ENCODE assay signal across 1 cellular context in the genomic region with DNA sequence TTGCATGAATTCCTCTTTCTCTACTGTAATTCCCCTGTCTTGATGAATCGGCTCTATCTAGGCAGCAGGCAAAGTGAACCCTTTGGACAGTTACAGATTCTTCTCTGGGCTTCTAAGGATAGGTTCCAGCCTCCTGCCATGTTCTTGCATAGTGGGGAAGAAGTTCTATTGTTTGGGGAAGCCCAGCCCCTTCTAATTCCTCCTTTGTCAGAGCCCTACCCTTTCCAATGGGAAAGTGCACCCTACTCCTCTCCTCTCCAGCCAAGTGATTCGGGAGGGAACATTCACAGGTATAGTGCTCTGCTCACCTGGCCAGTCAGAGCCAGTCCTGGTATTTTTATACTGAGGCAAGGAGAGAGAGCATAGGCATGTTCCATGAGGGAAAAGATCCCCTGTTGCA.
TF ChIP-seq lines count a peak whose summit lies in the region.

No MANE protein-coding gene starts in this region.

TF ChIP-seq in GM23338, 12 proteins besides CTCF, POLR2A, EP300 and RAD21 (continued from another document):
- TF ChIP-seq, protein P1, sequence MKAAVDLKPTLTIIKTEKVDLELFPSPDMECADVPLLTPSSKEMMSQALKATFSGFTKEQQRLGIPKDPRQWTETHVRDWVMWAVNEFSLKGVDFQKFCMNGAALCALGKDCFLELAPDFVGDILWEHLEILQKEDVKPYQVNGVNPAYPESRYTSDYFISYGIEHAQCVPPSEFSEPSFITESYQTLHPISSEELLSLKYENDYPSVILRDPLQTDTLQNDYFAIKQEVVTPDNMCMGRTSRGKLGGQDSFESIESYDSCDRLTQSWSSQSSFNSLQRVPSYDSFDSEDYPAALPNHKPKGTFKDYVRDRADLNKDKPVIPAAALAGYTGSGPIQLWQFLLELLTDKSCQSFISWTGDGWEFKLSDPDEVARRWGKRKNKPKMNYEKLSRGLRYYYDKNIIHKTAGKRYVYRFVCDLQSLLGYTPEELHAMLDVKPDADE (IDR thresholded peaks at IDR 0.05), result no peak
- TF ChIP-seq ZNF114 (CRISPR knock-in tag; IDR thresholded peaks at IDR 0.05) (no peak), EZH2 (IDR thresholded peaks at IDR 0.05; ENCODE audit: low read depth, unreplicated experiment) (no peak), JUNB (IDR thresholded peaks at IDR 0.05; ENCODE audit: unreplicated experiment) (no peak), STAT1 (IDR thresholded peaks at IDR 0.05; ENCODE audit: unreplicated experiment) (no peak), ZNF331 (CRISPR knock-in tag; IDR thresholded peaks at IDR 0.05; ENCODE audit: low read depth) (no peak)
- TF ChIP-seq, protein P2, sequence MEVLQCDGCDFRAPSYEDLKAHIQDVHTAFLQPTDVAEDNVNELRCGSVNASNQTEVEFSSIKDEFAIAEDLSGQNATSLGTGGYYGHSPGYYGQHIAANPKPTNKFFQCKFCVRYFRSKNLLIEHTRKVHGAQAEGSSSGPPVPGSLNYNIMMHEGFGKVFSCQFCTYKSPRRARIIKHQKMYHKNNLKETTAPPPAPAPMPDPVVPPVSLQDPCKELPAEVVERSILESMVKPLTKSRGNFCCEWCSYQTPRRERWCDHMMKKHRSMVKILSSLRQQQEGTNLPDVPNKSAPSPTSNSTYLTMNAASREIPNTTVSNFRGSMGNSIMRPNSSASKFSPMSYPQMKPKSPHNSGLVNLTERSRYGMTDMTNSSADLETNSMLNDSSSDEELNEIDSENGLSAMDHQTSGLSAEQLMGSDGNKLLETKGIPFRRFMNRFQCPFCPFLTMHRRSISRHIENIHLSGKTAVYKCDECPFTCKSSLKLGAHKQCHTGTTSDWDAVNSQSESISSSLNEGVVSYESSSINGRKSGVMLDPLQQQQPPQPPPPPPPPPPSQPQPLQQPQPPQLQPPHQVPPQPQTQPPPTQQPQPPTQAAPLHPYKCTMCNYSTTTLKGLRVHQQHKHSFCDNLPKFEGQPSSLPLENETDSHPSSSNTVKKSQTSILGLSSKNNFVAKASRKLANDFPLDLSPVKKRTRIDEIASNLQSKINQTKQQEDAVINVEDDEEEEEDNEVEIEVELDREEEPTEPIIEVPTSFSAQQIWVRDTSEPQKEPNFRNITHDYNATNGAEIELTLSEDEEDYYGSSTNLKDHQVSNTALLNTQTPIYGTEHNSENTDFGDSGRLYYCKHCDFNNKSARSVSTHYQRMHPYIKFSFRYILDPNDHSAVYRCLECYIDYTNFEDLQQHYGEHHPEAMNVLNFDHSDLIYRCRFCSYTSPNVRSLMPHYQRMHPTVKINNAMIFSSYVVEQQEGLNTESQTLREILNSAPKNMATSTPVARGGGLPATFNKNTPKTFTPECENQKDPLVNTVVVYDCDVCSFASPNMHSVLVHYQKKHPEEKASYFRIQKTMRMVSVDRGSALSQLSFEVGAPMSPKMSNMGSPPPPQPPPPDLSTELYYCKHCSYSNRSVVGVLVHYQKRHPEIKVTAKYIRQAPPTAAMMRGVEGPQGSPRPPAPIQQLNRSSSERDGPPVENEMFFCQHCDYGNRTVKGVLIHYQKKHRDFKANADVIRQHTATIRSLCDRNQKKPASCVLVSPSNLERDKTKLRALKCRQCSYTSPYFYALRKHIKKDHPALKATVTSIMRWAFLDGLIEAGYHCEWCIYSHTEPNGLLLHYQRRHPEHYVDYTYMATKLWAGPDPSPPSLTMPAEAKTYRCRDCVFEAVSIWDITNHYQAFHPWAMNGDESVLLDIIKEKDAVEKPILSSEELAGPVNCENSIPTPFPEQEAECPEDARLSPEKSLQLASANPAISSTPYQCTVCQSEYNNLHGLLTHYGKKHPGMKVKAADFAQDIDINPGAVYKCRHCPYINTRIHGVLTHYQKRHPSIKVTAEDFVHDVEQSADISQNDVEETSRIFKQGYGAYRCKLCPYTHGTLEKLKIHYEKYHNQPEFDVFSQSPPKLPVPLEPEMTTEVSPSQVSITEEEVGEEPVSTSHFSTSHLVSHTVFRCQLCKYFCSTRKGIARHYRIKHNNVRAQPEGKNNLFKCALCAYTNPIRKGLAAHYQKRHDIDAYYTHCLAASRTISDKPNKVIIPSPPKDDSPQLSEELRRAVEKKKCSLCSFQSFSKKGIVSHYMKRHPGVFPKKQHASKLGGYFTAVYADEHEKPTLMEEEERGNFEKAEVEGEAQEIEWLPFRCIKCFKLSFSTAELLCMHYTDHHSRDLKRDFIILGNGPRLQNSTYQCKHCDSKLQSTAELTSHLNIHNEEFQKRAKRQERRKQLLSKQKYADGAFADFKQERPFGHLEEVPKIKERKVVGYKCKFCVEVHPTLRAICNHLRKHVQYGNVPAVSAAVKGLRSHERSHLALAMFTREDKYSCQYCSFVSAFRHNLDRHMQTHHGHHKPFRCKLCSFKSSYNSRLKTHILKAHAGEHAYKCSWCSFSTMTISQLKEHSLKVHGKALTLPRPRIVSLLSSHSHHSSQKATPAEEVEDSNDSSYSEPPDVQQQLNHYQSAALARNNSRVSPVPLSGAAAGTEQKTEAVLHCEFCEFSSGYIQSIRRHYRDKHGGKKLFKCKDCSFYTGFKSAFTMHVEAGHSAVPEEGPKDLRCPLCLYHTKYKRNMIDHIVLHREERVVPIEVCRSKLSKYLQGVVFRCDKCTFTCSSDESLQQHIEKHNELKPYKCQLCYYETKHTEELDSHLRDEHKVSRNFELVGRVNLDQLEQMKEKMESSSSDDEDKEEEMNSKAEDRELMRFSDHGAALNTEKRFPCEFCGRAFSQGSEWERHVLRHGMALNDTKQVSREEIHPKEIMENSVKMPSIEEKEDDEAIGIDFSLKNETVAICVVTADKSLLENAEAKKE (CRISPR knock-in tag; IDR thresholded peaks at IDR 0.05), result no peak
